In the genomic region with DNA sequence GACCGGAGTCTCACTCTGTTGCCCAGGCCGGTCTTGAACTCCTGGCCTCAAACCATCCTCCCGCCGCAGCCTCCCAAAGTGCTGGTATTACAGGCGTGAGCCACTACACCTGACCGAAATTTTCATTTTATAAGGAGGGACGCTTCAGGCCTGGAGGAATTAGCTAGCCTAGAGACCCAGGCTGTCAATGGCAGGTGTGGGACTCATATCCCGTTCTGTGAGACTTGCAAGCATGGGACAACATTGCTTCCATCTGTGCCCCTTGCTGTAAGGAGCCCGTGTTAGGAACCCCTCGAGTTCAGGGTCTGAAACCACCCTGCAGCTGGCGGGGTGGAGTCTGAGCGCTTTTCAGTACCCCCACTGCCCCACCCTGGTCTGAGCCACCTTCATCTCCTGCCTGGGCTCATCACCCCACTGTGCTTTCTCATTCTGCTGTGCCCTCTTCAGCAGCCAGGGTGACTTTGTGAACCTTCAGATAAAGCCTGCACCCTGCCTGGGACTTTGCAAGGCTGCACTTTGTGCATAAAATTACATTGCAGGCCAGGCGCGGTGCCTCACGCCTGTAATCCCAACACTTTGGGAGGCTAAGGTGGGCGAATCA, we compare ENCODE assay signal across 9 cellular contexts. TPM values are rescaled to one million over a fixed set of nuclear protein-coding genes. Genes with fewer than 3 reads are reported as not detected.
DNase-seq lines count a peak whose midpoint lies in the region; ATAC-seq and TF ChIP-seq lines count a peak whose summit lies in the region.
"Had no signal": no experiment of that assay in that cellular context is flagged by ENCODE, and none has a peak within 500 bp of the region (broad histone marks: within the 10 kb centered on the region; RNA-seq: fewer than 3 reads in every experiment).

No MANE protein-coding gene starts in this region.

- ATAC-seq in HG03439 (IDR thresholded peaks at IDR 0.05; ENCODE audit: unreplicated experiment) = no peak

- H2AFZ ChIP-seq in OCI-LY3 (ENCODE audit: low read depth, low read length) = no peak overlapping the region
- H2AFZ ChIP-seq in osteoblast (ENCODE audit: low read length) = no peak overlapping the region

- H4K20me1 ChIP-seq in OCI-LY3 (ENCODE audit: insufficient read depth, low read length) = no peaks in the 10 kb centered on the region
- H4K20me1 ChIP-seq in osteoblast (ENCODE audit: insufficient read depth, low read length) = no peaks in the 10 kb centered on the region

- H3K27me3 Mint-ChIP-seq in Calu3 (ENCODE audit: unreplicated experiment) = no peaks in the 10 kb centered on the region

- no peaks in the 10 kb centered on the region for H3K9me3 ChIP-seq in OCI-LY3 (ENCODE audit: insufficient read depth, low read length)
- no peaks in the 10 kb centered on the region for H3K9me3 ChIP-seq in duodenal mucosa (ENCODE audit: control insufficient read depth in 1 of 2, low read length in 2 of 2)
- H3K9me3 ChIP-seq in osteoblast (ENCODE audit: low read depth, low read length) = no peaks in the 10 kb centered on the region

- H3K4me1 Mint-ChIP-seq in Calu3 (ENCODE audit: low read depth, unreplicated experiment) = peaks cover 62% of the 10 kb centered on the region

- no peak for DNase-seq in Calu3
- DNase-seq in osteoblast (ENCODE audit: insufficient read length, low spot score, missing footprints) = no peak
- no peak for DNase-seq in NCI-H2107 treated with DMSO at 0.1 percent for 48 hours (lab: John Stamatoyannopoulos, UW; ENCODE audit: unreplicated experiment)
- no peak for DNase-seq in NCI-H128 (lab: John Stamatoyannopoulos, UW; ENCODE audit: unreplicated experiment)
- DNase-seq in activated gamma-delta T cell treated with Interleukin-2 at 50 U/mL for 16 hours = no peak
- DNase-seq: cortex of kidney had no signal

- CTCF ChIA-PET in Calu3 (lab: Charles Lee) = interaction anchor here (0.7 kb wide), 1 partner anchor 10 kb away, joined by 3 read pairs; no protein-coding TSS in a partner anchor

- peaks cover 31% of the 10 kb centered on the region for H3K79me2 ChIP-seq in OCI-LY3 (ENCODE audit: low read length)
- H3K79me2 ChIP-seq in osteoblast (ENCODE audit: insufficient read depth, low read length) = peaks cover 32% of the 10 kb centered on the region

- H3K36me3 ChIP-seq in OCI-LY3 (replicated peaks; ENCODE audit: low read depth, low read length) = peaks cover 10% of the 10 kb centered on the region
- peaks cover 8 to 18% of the 10 kb centered on the region in 2 donors for H3K36me3 ChIP-seq in duodenal mucosa (ENCODE audit: control insufficient read depth in 1 of 2, insufficient read depth in 2 of 2, low read length in 2 of 2)
- peaks cover 18% of the 10 kb centered on the region for H3K36me3 ChIP-seq in osteoblast (ENCODE audit: insufficient read depth, low read length)

- peaks cover 67% of the 10 kb centered on the region for H3K36me3 Mint-ChIP-seq in Calu3 (ENCODE audit: insufficient read depth, unreplicated experiment)

- H3K4me2 ChIP-seq in OCI-LY3 (ENCODE audit: low read length) = peak overlapping the region; percentile 79; the same call in 1 of the 2 replicates
- no peak overlapping the region for H3K4me2 ChIP-seq in osteoblast (ENCODE audit: insufficient read depth, low read length)

- no peaks in the 10 kb centered on the region for H3K9me3 Mint-ChIP-seq in Calu3 (ENCODE audit: low read depth, unreplicated experiment)

- no peaks in the 10 kb centered on the region for H3K4me1 ChIP-seq in OCI-LY3 (ENCODE audit: low read length)
- H3K4me1 ChIP-seq in duodenal mucosa (ENCODE audit: control insufficient read depth in 1 of 2, insufficient read depth in 2 of 2, low read length in 2 of 2) = peaks cover 7 to 14% of the 10 kb centered on the region in 2 donors
- peaks cover 30% of the 10 kb centered on the region for H3K4me1 ChIP-seq in osteoblast (ENCODE audit: insufficient read depth, low read length)

- H3K9ac ChIP-seq in OCI-LY3 (ENCODE audit: low read length) = no peak overlapping the region
- H3K9ac ChIP-seq in duodenal mucosa (ENCODE audit: low read depth in 1 of 2, low read length in 2 of 2) = no peak overlapping the region

- H3K27ac ChIP-seq in OCI-LY3 (ENCODE audit: low read length) (no peak overlapping the region), duodenal mucosa (ENCODE audit: low read depth, low read length) (peak overlapping the region; percentile 85), osteoblast (ENCODE audit: low read depth, low read length) (peak overlapping the region; percentile 99)

- H3K27me3 ChIP-seq in OCI-LY3 (ENCODE audit: low read depth, low read length) (no peaks in the 10 kb centered on the region), duodenal mucosa (ENCODE audit: control insufficient read depth in 1 of 2, insufficient read depth in 2 of 2, low read length in 2 of 2) (no peaks in the 10 kb centered on the region), osteoblast (ENCODE audit: insufficient read depth, low read length) (no peaks in the 10 kb centered on the region)

- H3K4me3 ChIP-seq in OCI-LY3 (ENCODE audit: low read length) (no peak overlapping the region), duodenal mucosa (ENCODE audit: low read depth in 1 of 2, low read length in 2 of 2) (no peak overlapping the region), osteoblast (ENCODE audit: insufficient read depth, low read length) (no peak overlapping the region)

- peak overlapping the region; percentile 97 for H3K4me3 Mint-ChIP-seq in Calu3 (ENCODE audit: low read depth, unreplicated experiment)

- BruUV-seq in Calu3 (replicated peaks; lab: Mats Ljungman, UMichigan) = no TSS peak

- intact Hi-C loops in Calu3 (cut with micrococcal nuclease; ENCODE audit: unreplicated experiment) = no loop called here

- peak overlapping the region; percentile 96 for H3K27ac Mint-ChIP-seq in Calu3 (ENCODE audit: unreplicated experiment)

- TF ChIP-seq CTCF in Calu3 (IDR thresholded peaks at IDR 0.05; ENCODE audit: unreplicated experiment) = no peak
- no peak for TF ChIP-seq CTCF in OCI-LY3 (IDR thresholded peaks at IDR 0.05; ENCODE audit: low read depth, low read length)
- no peak for TF ChIP-seq CTCF in osteoblast (IDR thresholded peaks at IDR 0.05; ENCODE audit: extremely low read depth, low read depth, low read length)

RNA-seq across cellular contexts. Expression of gene DAGLB, which starts 1.3 kb away (rescaled TPM):
- total RNA-seq in Calu3 (2022) = 36.8 and 38.1 TPM in 2 replicates
- 17.1 and 17.4 TPM in 2 replicates for total RNA-seq in osteoblast

RNA-seq across cellular contexts. Expression of gene KDELR2, which starts 34.9 kb away (rescaled TPM):
- 292 and 301 TPM in 2 replicates for total RNA-seq in Calu3 (2022)
- total RNA-seq in osteoblast = 218 and 245 TPM in 2 replicates
